ENCODE assay signal across 23 cellular contexts in the genomic region with DNA sequence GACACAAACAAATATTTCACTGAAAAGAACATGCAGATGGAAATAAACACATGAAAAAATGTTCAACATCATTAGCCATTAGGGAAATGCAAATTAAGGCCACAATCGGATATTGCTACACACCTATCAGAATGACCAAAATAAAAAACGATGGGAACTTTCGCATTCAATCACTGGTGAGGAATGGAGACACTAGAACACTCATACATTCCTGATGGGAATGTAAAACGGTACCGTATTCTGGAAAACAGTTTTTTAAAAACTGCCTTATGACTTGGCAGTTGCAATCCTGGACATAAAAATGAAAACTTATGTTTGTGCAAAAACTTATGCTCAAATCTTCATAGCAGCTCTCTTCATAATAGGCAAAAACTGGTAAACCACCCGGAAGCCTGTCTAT.
"Had no signal": no experiment of that assay in that cellular context is flagged by ENCODE, and none has a peak within 500 bp of the region (broad histone marks: within the 10 kb centered on the region; RNA-seq: fewer than 3 reads in every experiment).

No MANE protein-coding gene starts in this region.

- H3K4me1 ChIP-seq: colonic mucosa, prostate gland had no signal

- H3K27me3 ChIP-seq: colonic mucosa, esophagus squamous epithelium, hepatocyte, left lung, ovary, testis had no signal

- H3K9me3 ChIP-seq: colonic mucosa, esophagus squamous epithelium, left lung, ovary, prostate gland, testis had no signal

- H3K4me3 ChIP-seq: colonic mucosa, esophagus squamous epithelium, hepatocyte, left lung, lung, ovary, prostate gland, testis had no signal

- ATAC-seq: activated naive CD4-positive, alpha-beta T cell treated with anti-CD3 and anti-CD28 coated beads, Interleukin-2, amount 50 U/mL, for 72 hours; activated T-helper 17 cell treated with anti-CD3 and anti-CD28 coated beads, Interleukin-2, amount 50 U/mL, for 72 hours; left lung; naive thymus-derived CD8-positive, alpha-beta T cell; T-cell had no signal

- H3K27ac ChIP-seq: colonic mucosa, esophagus squamous epithelium, hepatocyte, left lung, ovary, prostate gland, testis, WERI-Rb-1 had no signal

- H3K36me3 ChIP-seq: colonic mucosa, esophagus squamous epithelium, left lung, ovary, prostate gland, WERI-Rb-1 had no signal

- DNase-seq: activated CD4-positive, alpha-beta T cell treated with anti-CD3 and anti-CD28 coated beads, Interleukin-2, amount 50 U/mL, for 1 hour; activated CD4-positive, CD25-positive, alpha-beta regulatory T cell treated with anti-CD3 and anti-CD28 coated beads, Interleukin-2, amount 50 U/mL, for 72 hours; activated T-cell treated with anti-CD3 and anti-CD28 coated beads, Interleukin-2, amount 50 U/mL, for 24 hours; amniotic stem cell; colonic mucosa; endodermal cell; esophagus squamous epithelium; glutamatergic neuron; immature natural killer cell; kidney glomerular epithelial cell; left lung; naive thymus-derived CD8-positive, alpha-beta T cell; stimulated activated CD4-positive, alpha-beta T cell treated with anti-CD3 and anti-CD28 coated beads, Interleukin-4, amount 100 ng/mL, for 1 hour; stimulated activated naive CD4-positive, alpha-beta T cell; T-cell; testis; WERI-Rb-1 had no signal
